Comparison of ENCODE assay signal across 9 cellular contexts in the genomic region with DNA sequence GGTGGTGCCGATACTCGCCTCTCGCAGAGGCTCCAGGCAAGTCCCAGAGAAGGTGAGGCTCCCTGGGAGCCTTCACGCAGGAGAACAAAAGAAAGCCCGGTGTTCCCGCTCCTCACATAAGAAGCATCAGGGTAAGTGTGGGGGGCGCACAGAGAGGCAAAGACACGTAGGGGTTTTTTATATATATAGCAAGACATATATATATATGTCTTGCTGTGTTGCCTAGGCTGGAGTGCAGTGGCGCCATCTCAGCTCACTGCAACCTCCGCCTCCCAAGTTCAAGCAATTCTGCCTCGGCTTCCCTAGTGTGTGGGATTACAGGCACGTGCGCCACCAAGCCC.
DNase-seq lines count a peak whose midpoint lies in the region; ATAC-seq, FAIRE-seq and TF ChIP-seq lines count a peak whose summit lies in the region.
"Had no signal": no experiment of that assay in that cellular context is flagged by ENCODE, and none has a peak within 500 bp of the region (broad histone marks: within the 10 kb centered on the region; RNA-seq: fewer than 3 reads in every experiment).

No MANE protein-coding gene starts in this region.

- BruUV-seq in Caco-2 (replicated peaks; lab: Mats Ljungman, UMichigan) = no TSS peak
- BruUV-seq in GM12878 (replicated peaks; lab: Mats Ljungman, UMichigan) = no TSS peak

- H3K27ac Mint-ChIP-seq in Caco-2 (ENCODE audit: unreplicated experiment) (peak overlapping the region; percentile 81), osteocyte (ENCODE audit: unreplicated experiment) (no peak overlapping the region)

- no peaks in the 10 kb centered on the region for H3K79me2 ChIP-seq in GM12878 (ENCODE audit: control insufficient read depth, insufficient read depth, low read length)

- H4K20me1 ChIP-seq in GM12878 (ENCODE audit: control insufficient read depth, insufficient read depth) = no peaks in the 10 kb centered on the region

- no peaks in the 10 kb centered on the region for H3K27me3 ChIP-seq in Caco-2 (replicated peaks; ENCODE audit: control insufficient read depth, insufficient read depth, low read length)
- H3K27me3 ChIP-seq in GM12878 (replicated peaks in 1 of 2; ENCODE audit: control insufficient read depth in 2 of 2, insufficient read depth in 2 of 2, low read length in 1 of 2) = no peaks in the 10 kb centered on the region

- H3K4me1 Mint-ChIP-seq in Caco-2 (ENCODE audit: low read depth, unreplicated experiment) (peaks cover 11% of the 10 kb centered on the region), osteocyte (ENCODE audit: unreplicated experiment) (peaks cover 22% of the 10 kb centered on the region)

- SMC1A ChIA-PET in GM12878 (lab: Charles Lee; ENCODE audit: uncharacterized antibody, unreplicated experiment) = interaction anchor here (1.6 kb wide), 1 partner anchor 702 kb away, joined by 4 read pairs; no protein-coding TSS in a partner anchor

- TF ChIP-seq EP300 in GM12878 (IDR thresholded peaks at IDR 0.05; ENCODE audit: borderline replicate concordance in 1 of 2, control insufficient read depth in 1 of 2, low read depth in 2 of 2, low read length in 2 of 2) = no peak

- H3K9me3 ChIP-seq in Caco-2 (no peaks in the 10 kb centered on the region), GM12878 (replicated peaks; ENCODE audit: control insufficient read depth, insufficient read depth, low read length) (no peaks in the 10 kb centered on the region)

- no peaks in the 10 kb centered on the region for H3K4me1 ChIP-seq in Caco-2
- no peaks in the 10 kb centered on the region; the same call in 1 of the 2 replicates for H3K4me1 ChIP-seq in GM12878 (ENCODE audit: control insufficient read depth, insufficient read depth, low read length)

- TF ChIP-seq POLR2A in GM12878 (IDR thresholded peaks at IDR 0.05; ENCODE audit: low read depth, low read length) (no peak), GM12891 (IDR thresholded peaks at IDR 0.05; ENCODE audit: low read depth, low read length) (no peak)

- intact Hi-C loops in Caco-2 (cut with micrococcal nuclease; ENCODE audit: unreplicated experiment) = no loop called here
- intact Hi-C loops in GM12878 (cut with micrococcal nuclease; ENCODE audit: unreplicated experiment) = loop anchor here (10.0 kb wide), 1 partner anchor 162 kb away; no protein-coding TSS in a partner anchor

- H3K4me3 ChIP-seq in Caco-2 (ENCODE audit: low read depth, low read length) (peak overlapping the region; percentile 41), GM12878 (no peak overlapping the region)

- H3K4me2 ChIP-seq in GM12878 (ENCODE audit: control insufficient read depth, insufficient read depth) = peak overlapping the region; percentile 74

- H2AFZ ChIP-seq in GM12878 (ENCODE audit: control insufficient read depth, low read depth, low read length) = peak overlapping the region; percentile 31; the same call in 1 of the 2 replicates

- in situ Hi-C loops in GM12878 (cut with MboI) = no loop called here

- H3K36me3 Mint-ChIP-seq in Caco-2 (ENCODE audit: insufficient read depth, unreplicated experiment) = peaks cover 18% of the 10 kb centered on the region
- no peaks in the 10 kb centered on the region for H3K36me3 Mint-ChIP-seq in osteocyte (ENCODE audit: unreplicated experiment)

- H3K27me3 Mint-ChIP-seq in Caco-2 (ENCODE audit: insufficient read depth, unreplicated experiment) = no peaks in the 10 kb centered on the region
- H3K27me3 Mint-ChIP-seq in osteocyte (ENCODE audit: unreplicated experiment) = no peaks in the 10 kb centered on the region

- no peak for TF ChIP-seq CTCF in Caco-2 (IDR thresholded peaks at IDR 0.05; ENCODE audit: insufficient read depth in 1 of 2, low read depth in 1 of 2, low read length in 1 of 2, severe bottlenecking in 1 of 2, unreplicated experiment in 1 of 2)
- no peak for TF ChIP-seq CTCF in GM12878 (IDR thresholded peaks at IDR 0.05 in 2 of 3, conservative IDR thresholded peaks at IDR 0.05 in 1 of 3; ENCODE audit: control insufficient read depth in 2 of 3, extremely low read depth in 1 of 3, insufficient read depth in 1 of 3, low read depth in 3 of 3, low read length in 3 of 3)
- no peak for TF ChIP-seq CTCF in osteocyte (IDR thresholded peaks at IDR 0.05)

- POLR2A ChIA-PET in Caco-2 (lab: Charles Lee) = no interaction called here
- POLR2A ChIA-PET in GM12878 (lab: Charles Lee) = no interaction called here

- CTCF ChIA-PET in Caco-2 (lab: Charles Lee) = interaction anchor here (1.0 to 2.2 kb wide), 3 partner anchors 16 to 129 kb away, joined by 3 to 8 read pairs (median 5); no protein-coding TSS in a partner anchor
- CTCF ChIA-PET in GM12878 (lab: Yijun Ruan, JAX) = interaction anchor here (0.7 to 3.0 kb wide), 9 partner anchors 8 to 702 kb away, joined by 3 to 17 read pairs (median 4); no protein-coding TSS in a partner anchor

- WGBS in GM12878 (ENCODE audit: insufficient coverage, insufficient replicate concordance, low lambda C conversion rate, missing lambda C conversion rate) = 15% methylated on average over 13 of the region's 13 CpGs

- peak; percentile 8 for ATAC-seq in HG03103 (IDR thresholded peaks at IDR 0.05; ENCODE audit: low read depth, unreplicated experiment)
- peak; percentile 16 for ATAC-seq in GM12878
- no peak for ATAC-seq in GM18868 (IDR thresholded peaks at IDR 0.05; ENCODE audit: unreplicated experiment)

- no peak for TF ChIP-seq RAD21 in GM12878 (IDR thresholded peaks at IDR 0.05; ENCODE audit: insufficient read depth, low read depth, low read length)

- no peak overlapping the region for H3K27ac ChIP-seq in GM12878 (ENCODE audit: control insufficient read depth, insufficient read depth)

- no peak for DNase-seq in Caco-2
- no peak for DNase-seq in GM12878 (ENCODE audit: low read depth, low spot score)
- no peak for DNase-seq in osteocyte (ENCODE audit: extremely low spot score, unreplicated experiment)
- DNase-seq in NCI-H748 (lab: John Stamatoyannopoulos, UW; ENCODE audit: unreplicated experiment) = no peak
- no peak for DNase-seq in HuH-7 (ENCODE audit: low spot score)
- no peak for DNase-seq in GM12891 (ENCODE audit: insufficient read length, low spot score)

- RAD21 ChIA-PET in GM12878 (lab: Charles Lee; ENCODE audit: unreplicated experiment) = interaction anchor here (1.4 to 2.5 kb wide), 2 partner anchors 391 to 702 kb away, joined by 5 to 15 read pairs; no protein-coding TSS in a partner anchor

- H3K36me3 ChIP-seq in Caco-2 (ENCODE audit: control insufficient read depth, insufficient read depth, low read length) (no peaks in the 10 kb centered on the region; the same call in 1 of the 2 replicates), GM12878 (ENCODE audit: control insufficient read depth in 2 of 2, insufficient read depth in 2 of 2, low read length in 1 of 2) (no peaks in the 10 kb centered on the region)

- no peak for FAIRE-seq in GM12878 (lab: Jason Lieb, UNC)
- no peak for FAIRE-seq in GM12891 (lab: Jason Lieb, UNC)
- FAIRE-seq: HTR-8/SVneo had no signal

- H3K4me3 Mint-ChIP-seq in Caco-2 (ENCODE audit: unreplicated experiment) = peak overlapping the region; percentile 91
- peak overlapping the region; percentile 68 for H3K4me3 Mint-ChIP-seq in osteocyte (ENCODE audit: unreplicated experiment)

- no peaks in the 10 kb centered on the region for H3K9me3 Mint-ChIP-seq in Caco-2 (ENCODE audit: unreplicated experiment)
- H3K9me3 Mint-ChIP-seq in osteocyte (ENCODE audit: unreplicated experiment) = no peaks in the 10 kb centered on the region

- no peak overlapping the region for H3K9ac ChIP-seq in GM12878 (ENCODE audit: control insufficient read depth, insufficient read depth, low read length)

TF ChIP-seq in GM12878, 131 proteins besides CTCF, POLR2A, EP300 and RAD21:
- TF ChIP-seq GABPA (IDR thresholded peaks at IDR 0.05; ENCODE audit: low read depth) = no peak
- TF ChIP-seq POU2F2 (IDR thresholded peaks at IDR 0.05; ENCODE audit: borderline replicate concordance, low read depth, low read length) = 0 out of 3 replicates have a peak, but pooled peaks have one; percentile 2
- TF ChIP-seq, protein P1, sequence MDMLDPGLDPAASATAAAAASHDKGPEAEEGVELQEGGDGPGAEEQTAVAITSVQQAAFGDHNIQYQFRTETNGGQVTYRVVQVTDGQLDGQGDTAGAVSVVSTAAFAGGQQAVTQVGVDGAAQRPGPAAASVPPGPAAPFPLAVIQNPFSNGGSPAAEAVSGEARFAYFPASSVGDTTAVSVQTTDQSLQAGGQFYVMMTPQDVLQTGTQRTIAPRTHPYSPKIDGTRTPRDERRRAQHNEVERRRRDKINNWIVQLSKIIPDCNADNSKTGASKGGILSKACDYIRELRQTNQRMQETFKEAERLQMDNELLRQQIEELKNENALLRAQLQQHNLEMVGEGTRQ (IDR thresholded peaks at IDR 0.05; ENCODE audit: borderline replicate concordance, low read depth, low read length) = no peak
- TF ChIP-seq FOS (IDR thresholded peaks at IDR 0.05; ENCODE audit: borderline replicate concordance, extremely low read depth, insufficient read length) = no peak

TF ChIP-seq in GM12891, 5 proteins besides CTCF, POLR2A, EP300 and RAD21:
- no peak for TF ChIP-seq POU2F2 (IDR thresholded peaks at IDR 0.05; ENCODE audit: low read depth, low read length)
- TF ChIP-seq PAX5 (IDR thresholded peaks at IDR 0.05; ENCODE audit: insufficient read depth, low read length, severe bottlenecking) = no peak
- TF ChIP-seq POLR2AphosphoS5 (IDR thresholded peaks at IDR 0.05; ENCODE audit: low read depth, low read length) = no peak
- no peak for TF ChIP-seq TAF1 (IDR thresholded peaks at IDR 0.05; ENCODE audit: low read depth, low read length)
- no peak for TF ChIP-seq SPI1 (IDR thresholded peaks at IDR 0.05; ENCODE audit: low read depth, low read length)
